2 cellular contexts compared by ENCODE assay signal in genomic region chr2:101998556-101999121, GRCh38.
TF ChIP-seq lines count a peak whose summit lies in the region.

No MANE protein-coding gene starts in this region.

TF ChIP-seq in HepG2, 621 proteins besides CTCF, POLR2A, EP300 and RAD21 (continues in another document):
- TF ChIP-seq HIC2 (CRISPR knock-in tag; IDR thresholded peaks at IDR 0.05; ENCODE audit: low read depth) = no peak
- no peak for TF ChIP-seq KDM4B (CRISPR knock-in tag; IDR thresholded peaks at IDR 0.05)
- 0 out of 2 replicates have a peak, but pooled peaks have one; percentile 50 for TF ChIP-seq ZNF274 (CRISPR knock-in tag; IDR thresholded peaks at IDR 0.05)
- no peak for TF ChIP-seq ZNF589 (CRISPR knock-in tag; conservative IDR thresholded peaks at IDR 0.05)
- TF ChIP-seq ZSCAN9 (CRISPR knock-in tag; IDR thresholded peaks at IDR 0.05; ENCODE audit: borderline replicate concordance) = peak; percentile 7; the same call in 1 of the 2 replicates
- TF ChIP-seq ZNF317 (CRISPR knock-in tag; IDR thresholded peaks at IDR 0.05) = no peak
- TF ChIP-seq MATR3 (CRISPR knock-in tag; IDR thresholded peaks at IDR 0.05) = no peak
- TF ChIP-seq ZBTB43 (CRISPR knock-in tag; conservative IDR thresholded peaks at IDR 0.05) = no peak
- 0 out of 2 replicates have a peak, but pooled peaks have one; percentile 16 for TF ChIP-seq NFKBIZ (CRISPR knock-in tag; IDR thresholded peaks at IDR 0.05)
- peak; percentile 47 for TF ChIP-seq TEAD3 (CRISPR knock-in tag; optimal IDR thresholded peaks at IDR 0.05; ENCODE audit: borderline replicate concordance)
- no peak for TF ChIP-seq SIX4 (CRISPR knock-in tag; IDR thresholded peaks at IDR 0.05)
- no peak for TF ChIP-seq U2AF2 (IDR thresholded peaks at IDR 0.05; ENCODE audit: low read depth, low read length)
- TF ChIP-seq BORCS8-MEF2B (CRISPR knock-in tag; IDR thresholded peaks at IDR 0.05) = 0 out of 2 replicates have a peak, but pooled peaks have one; percentile 33
- TF ChIP-seq BRF2 (CRISPR knock-in tag; IDR thresholded peaks at IDR 0.05) = 0 out of 2 replicates have a peak, but pooled peaks have one; percentile 43
- no peak for TF ChIP-seq ATM (IDR thresholded peaks at IDR 0.05; ENCODE audit: borderline replicate concordance)
- peak; percentile 57 for TF ChIP-seq STAG1 (CRISPR knock-in tag; IDR thresholded peaks at IDR 0.05)
- no peak for TF ChIP-seq NFATC3 (CRISPR knock-in tag; IDR thresholded peaks at IDR 0.05)
- TF ChIP-seq ZBTB44 (CRISPR knock-in tag; IDR thresholded peaks at IDR 0.05) = no peak
- no peak for TF ChIP-seq ZNF468 (CRISPR knock-in tag; IDR thresholded peaks at IDR 0.05)
- 0 out of 2 replicates have a peak, but pooled peaks have one; percentile 23 for TF ChIP-seq MXD1 (CRISPR knock-in tag; IDR thresholded peaks at IDR 0.05)
- TF ChIP-seq ZNF281 (CRISPR knock-in tag; IDR thresholded peaks at IDR 0.05; ENCODE audit: borderline replicate concordance) = 0 out of 2 replicates have a peak, but pooled peaks have one; percentile 9
- peak; percentile 2; the same call in 1 of the 2 replicates for TF ChIP-seq ZNF121 (CRISPR knock-in tag; IDR thresholded peaks at IDR 0.05)

TF ChIP-seq in GM23338, 12 proteins besides CTCF, POLR2A, EP300 and RAD21 (continued from another document):
- TF ChIP-seq EZH2 (IDR thresholded peaks at IDR 0.05; ENCODE audit: low read depth, unreplicated experiment) (no peak), ZNF114 (CRISPR knock-in tag; IDR thresholded peaks at IDR 0.05) (no peak)
TF ChIP-seq in GM23338: peak in this region for 0.
